Comparison of ENCODE assay signal across 16 cellular contexts in genomic region chr2:118969734-118970395, GRCh38. TPM values are rescaled to one million over a fixed set of nuclear protein-coding genes. Genes with fewer than 3 reads are reported as not detected.
A peak's percentile ranks its signal among the peaks of the same experiment; 100 is the strongest.
DNase-seq lines count a peak whose midpoint lies in the region; ATAC-seq, FAIRE-seq and TF ChIP-seq lines count a peak whose summit lies in the region.
"Had no signal": no experiment of that assay in that cellular context is flagged by ENCODE, and none has a peak within 500 bp of the region (broad histone marks: within the 10 kb centered on the region; RNA-seq: fewer than 3 reads in every experiment).

No MANE protein-coding gene starts in this region.

- H3K27ac ChIP-seq in astrocyte (ENCODE audit: low read depth, low read length) (no peak overlapping the region), keratinocyte (ENCODE audit: control insufficient read depth, insufficient read depth, low read length) (no peak overlapping the region), small intestine (ENCODE audit: low read depth in 1 of 2, low read length in 1 of 2) (no peak overlapping the region)
- H3K27ac ChIP-seq: SJCRH30 had no signal

- H4K20me1 ChIP-seq in astrocyte (ENCODE audit: insufficient read depth, low read length): no peaks in the 10 kb centered on the region
- no peaks in the 10 kb centered on the region for H4K20me1 ChIP-seq in keratinocyte (ENCODE audit: control insufficient read depth, extremely low read depth, insufficient read depth, low read length)

- POLR2A ChIA-PET in GM10248 (lab: Yijun Ruan, JAX): no interaction called here

- H3K4me1 Mint-ChIP-seq in astrocyte (ENCODE audit: low read depth, unreplicated experiment): peaks cover 25% of the 10 kb centered on the region

- H3K4me3 Mint-ChIP-seq in astrocyte (ENCODE audit: unreplicated experiment): no peak overlapping the region

- H3K36me3 Mint-ChIP-seq in astrocyte (ENCODE audit: low read depth, unreplicated experiment): no peaks in the 10 kb centered on the region

- intact Hi-C loops in Right ventricle myocardium inferior (cut with DNase I): no loop called here

- peak; percentile 0 for DNase-seq in GM10248 (ENCODE audit: extremely low spot score)
- DNase-seq in astrocyte (ENCODE audit: low read depth): no peak
- no peak for DNase-seq in keratinocyte (ENCODE audit: low read depth, low spot score)
- no peak for DNase-seq in urothelium cell line (ENCODE audit: low spot score)
- DNase-seq in Right ventricle myocardium inferior (ENCODE audit: missing footprints): no peak
- no peak for DNase-seq in small intestine
- DNase-seq: C1 segment of cervical spinal cord, COR-L47, NCI-H1436, NCI-H2029 treated with DMSO at 0.1 percent for 48 hours, NCI-H510A treated with DMSO at 0.1 percent for 48 hours, SJCRH30 had no signal

- ATAC-seq in GM19452 (IDR thresholded peaks at IDR 0.05; ENCODE audit: unreplicated experiment): no peak
- ATAC-seq in Right ventricle myocardium inferior: no peak

- H3K4me1 ChIP-seq in astrocyte (ENCODE audit: insufficient read depth, low read length) (no peaks in the 10 kb centered on the region), keratinocyte (ENCODE audit: control insufficient read depth, extremely low read depth, insufficient read depth, low read length) (peaks cover 46% of the 10 kb centered on the region), small intestine (ENCODE audit: control insufficient read depth in 2 of 2, insufficient read depth in 1 of 2, low read depth in 1 of 2, low read length in 1 of 2) (no peaks in the 10 kb centered on the region)
- H3K4me1 ChIP-seq: HAP-1, SJCRH30 had no signal

- FAIRE-seq in astrocyte (lab: Jason Lieb, UNC) (no peak), keratinocyte (lab: Jason Lieb, UNC) (peak; percentile 17), urothelium cell line (lab: Jason Lieb, UNC) (peak; percentile 84), small intestine (lab: Jason Lieb, UNC) (no peak)
- FAIRE-seq: GM18507 had no signal

- H2AFZ ChIP-seq in astrocyte (ENCODE audit: low read depth, low read length): no peak overlapping the region
- no peak overlapping the region for H2AFZ ChIP-seq in keratinocyte (ENCODE audit: control insufficient read depth, low read length)

- H3K4me3 ChIP-seq in astrocyte (ENCODE audit: insufficient read depth, low read depth, low read length): no peak overlapping the region
- no peak overlapping the region for H3K4me3 ChIP-seq in keratinocyte (ENCODE audit: control insufficient read depth in 2 of 3, extremely low read depth in 1 of 3, insufficient read depth in 2 of 3, low read depth in 1 of 3, low read length in 3 of 3)
- no peak overlapping the region for H3K4me3 ChIP-seq in small intestine (ENCODE audit: low read depth in 1 of 2, low read length in 2 of 2)
- H3K4me3 ChIP-seq: HAP-1, SJCRH30 had no signal

- H3K79me2 ChIP-seq in astrocyte (ENCODE audit: insufficient read depth, low read length) (no peaks in the 10 kb centered on the region), keratinocyte (ENCODE audit: control insufficient read depth, insufficient read depth, low read length) (no peaks in the 10 kb centered on the region)

- peaks cover 36% of the 10 kb centered on the region for H3K27me3 Mint-ChIP-seq in astrocyte (ENCODE audit: low read depth, unreplicated experiment)

- H3K27ac Mint-ChIP-seq in astrocyte (ENCODE audit: unreplicated experiment): peak overlapping the region; percentile 15

- H3K36me3 ChIP-seq in astrocyte (ENCODE audit: insufficient read depth, low read length) (no peaks in the 10 kb centered on the region), keratinocyte (ENCODE audit: control insufficient read depth in 2 of 2, extremely low read depth in 1 of 2, insufficient read depth in 2 of 2, low read length in 2 of 2) (no peaks in the 10 kb centered on the region), small intestine (ENCODE audit: control insufficient read depth in 2 of 2, insufficient read depth in 2 of 2, low read length in 2 of 2) (no peaks in the 10 kb centered on the region)
- H3K36me3 ChIP-seq: HAP-1, SJCRH30 had no signal

- CTCF ChIA-PET in GM10248 (lab: Yijun Ruan, JAX): no interaction called here

- dilution Hi-C loops in keratinocyte (cut with MboI; ENCODE audit: extremely low pct_ligation_motif_present, low sequenced_read_pairs): no loop called here

- TF ChIP-seq CTCF in GM10248 (IDR thresholded peaks at IDR 0.05; ENCODE audit: control extremely low read depth, extremely low read depth, low read depth, missing control alignments): no peak
- no peak for TF ChIP-seq CTCF in astrocyte (IDR thresholded peaks at IDR 0.05; ENCODE audit: insufficient read depth, low read depth, low read length)
- no peak for TF ChIP-seq CTCF in keratinocyte (optimal IDR thresholded peaks at IDR 0.05 in 1 of 3, IDR thresholded peaks at IDR 0.05 in 1 of 3, conservative IDR thresholded peaks at IDR 0.05 in 1 of 3; ENCODE audit: extremely low read depth in 1 of 3, insufficient read depth in 2 of 3, low read length in 3 of 3)

- no peak overlapping the region for H3K9ac ChIP-seq in astrocyte (ENCODE audit: low read length)
- no peak overlapping the region for H3K9ac ChIP-seq in keratinocyte (ENCODE audit: control insufficient read depth, extremely low read depth, insufficient read depth, low read length)

- H3K4me2 ChIP-seq in astrocyte (ENCODE audit: low read length) (no peak overlapping the region), keratinocyte (ENCODE audit: control insufficient read depth, extremely low read depth, insufficient read depth, low read depth, low read length) (no peak overlapping the region)

- WGBS in small intestine, 3 donors: 82 to 84% (median 83%) methylated on average over 16 of the region's 16 CpGs

- no peaks in the 10 kb centered on the region for H3K9me3 ChIP-seq in astrocyte (ENCODE audit: insufficient read depth, low read depth, low read length)
- H3K9me3 ChIP-seq in keratinocyte (ENCODE audit: control insufficient read depth, low read depth, low read length): no peaks in the 10 kb centered on the region
- no peaks in the 10 kb centered on the region for H3K9me3 ChIP-seq in small intestine (ENCODE audit: control insufficient read depth, low read depth)
- H3K9me3 ChIP-seq: HAP-1, SJCRH30 had no signal

- peaks cover 5% of the 10 kb centered on the region for H3K9me3 Mint-ChIP-seq in astrocyte (ENCODE audit: unreplicated experiment)

- H3K27me3 ChIP-seq in astrocyte (ENCODE audit: insufficient read depth, low read length): no peaks in the 10 kb centered on the region
- no peaks in the 10 kb centered on the region for H3K27me3 ChIP-seq in keratinocyte (ENCODE audit: control insufficient read depth, extremely low read depth, insufficient read depth, low read length)
- peaks cover 0 to 2% of the 10 kb centered on the region in 2 donors for H3K27me3 ChIP-seq in small intestine (ENCODE audit: control insufficient read depth in 2 of 2, insufficient read depth in 2 of 2, low read length in 2 of 2)

- no peaks in the 10 kb centered on the region for H3K9me1 ChIP-seq in keratinocyte (ENCODE audit: control insufficient read depth, extremely low read depth, insufficient read depth, low read length)

RNA-seq across cellular contexts. Expression of gene MARCO, which starts 27.9 kb away (rescaled TPM):
- total RNA-seq in astrocyte: not detected in 2 replicates
- polyA plus RNA-seq in keratinocyte: 0.06 to 0.17 TPM (median 0.13 TPM) in 3 replicates
- 0.95 TPM for polyA plus RNA-seq in keratinocyte (2011; ENCODE audit: low read depth)
- polyA plus RNA-seq in keratinocyte (2011; cell fraction: cytosol; rRNA removed): 0.14 TPM in 1 of 2 replicates, not detected in the other
- polyA plus RNA-seq in keratinocyte (2011; cell fraction: nucleus; rRNA removed): 0.11 TPM in 1 of 2 replicates, not detected in the other
- 1.9 TPM in 1 of 2 replicates, not detected in the other for polyA plus RNA-seq in keratinocyte (2012; ENCODE audit: low replicate concordance)
- not detected in 3 replicates for polyA minus RNA-seq in keratinocyte
- polyA minus RNA-seq in keratinocyte (2011; cell fraction: cytosol; rRNA and poly(A)+ RNA removed): not detected
- not detected in 2 replicates for polyA minus RNA-seq in keratinocyte (2011; cell fraction: nucleus; rRNA and poly(A)+ RNA removed)
- 19.7 TPM for total RNA-seq in Right ventricle myocardium inferior
- polyA plus RNA-seq in small intestine: 10 to 100 TPM in 1 of 3 donors, 1 to 10 TPM in 2; 2.2 to 13.4 (median 2.2) TPM
- total RNA-seq: HT-29, SJCRH30 had no signal

Comparison
In these comparisons a context has a peak if more than half of its experiments do, and no peak if none do; other contexts are left out.
1. RNA of gene MARCO, which starts 27.9 kb away (total RNA-seq): 19.7 TPM in Right ventricle myocardium inferior (single experiment); not detected in astrocyte; every median in the first group is over 10 times any median in the second.